1 cellular context compared by ENCODE assay signal in genomic region chr22:28817919-28818859, GRCh38.
TF ChIP-seq lines count a peak whose summit lies in the region.

No MANE protein-coding gene starts in this region.

TF ChIP-seq in GM23338, 12 proteins besides CTCF, POLR2A, EP300 and RAD21 (continued from another document):
- TF ChIP-seq ZNF462 (CRISPR knock-in tag; IDR thresholded peaks at IDR 0.05), result no peak
